In the genomic region with DNA sequence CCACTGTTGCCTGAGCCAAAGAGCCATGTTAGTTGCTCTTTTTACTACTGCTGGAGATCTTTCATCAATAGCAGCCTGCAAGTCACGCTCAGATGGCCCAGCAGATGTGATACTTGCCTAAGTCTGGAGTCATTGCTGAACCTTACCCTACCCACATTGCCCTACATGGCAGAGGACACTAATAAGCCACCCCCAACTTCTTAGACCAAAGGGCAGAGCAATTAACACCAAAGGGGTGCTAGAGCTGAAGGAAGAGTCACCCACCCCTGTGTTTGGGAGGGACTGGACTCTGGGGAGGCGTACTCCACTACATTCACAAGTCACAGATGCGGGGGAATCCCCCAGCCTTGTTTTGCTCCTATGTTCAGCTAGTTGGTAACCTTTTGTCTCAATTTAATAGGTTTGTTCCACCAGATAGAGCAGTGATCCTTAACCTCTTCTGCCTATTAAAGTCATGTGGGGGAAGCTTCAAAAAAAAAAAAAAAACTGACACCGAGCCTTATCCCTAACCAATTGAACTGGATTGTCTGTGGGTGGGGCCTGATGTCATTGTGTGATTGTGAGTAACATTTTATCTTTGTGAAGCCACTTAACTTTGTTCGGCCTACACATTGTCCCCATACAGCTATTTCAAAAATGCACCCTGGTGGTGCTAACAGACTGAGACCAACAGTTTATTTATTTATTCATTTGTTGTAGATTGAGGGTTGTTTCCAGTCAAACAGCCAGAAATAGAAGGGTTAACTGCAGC, we compare ENCODE assay signal across 10 cellular contexts. TPM values are rescaled to one million over a fixed set of nuclear protein-coding genes. Genes with fewer than 3 reads are reported as not detected.
DNase-seq lines count a peak whose midpoint lies in the region; ATAC-seq, FAIRE-seq and TF ChIP-seq lines count a peak whose summit lies in the region.
"Had no signal": no experiment of that assay in that cellular context is flagged by ENCODE, and none has a peak within 500 bp of the region (broad histone marks: within the 10 kb centered on the region; RNA-seq: fewer than 3 reads in every experiment).

No MANE protein-coding gene starts in this region.

- 25 to 62% (median 40%) methylated on average over 5 of the region's 5 CpGs for WGBS in small intestine, 3 donors

- H4K20me1 ChIP-seq in SU-DHL-6 (ENCODE audit: low read depth, low read length) = no peaks in the 10 kb centered on the region

- no peaks in the 10 kb centered on the region for H3K36me3 ChIP-seq in SU-DHL-6 (ENCODE audit: low read length)
- H3K36me3 ChIP-seq in small intestine (ENCODE audit: control insufficient read depth in 2 of 2, insufficient read depth in 2 of 2, low read length in 2 of 2) = no peaks in the 10 kb centered on the region

- H3K4me3 ChIP-seq in SU-DHL-6 (ENCODE audit: insufficient read depth, low read length, poor library complexity, severe bottlenecking) = no peak overlapping the region
- no peak overlapping the region for H3K4me3 ChIP-seq in small intestine (ENCODE audit: low read depth in 1 of 2, low read length in 2 of 2)
- H3K4me3 ChIP-seq: GM23248 had no signal

- no peaks in the 10 kb centered on the region for H3K9me2 ChIP-seq in SU-DHL-6 (replicated peaks; ENCODE audit: insufficient read depth, low read length)

- no peak for TF ChIP-seq CTCF in SU-DHL-6 (IDR thresholded peaks at IDR 0.05; ENCODE audit: insufficient read depth, low read length, poor library complexity, severe bottlenecking)

- no peak overlapping the region for H2AFZ ChIP-seq in SU-DHL-6 (ENCODE audit: low read depth, low read length, severe bottlenecking)

- H3K27me3 ChIP-seq in SU-DHL-6 (ENCODE audit: low read length) (no peaks in the 10 kb centered on the region), small intestine (ENCODE audit: control insufficient read depth in 2 of 2, insufficient read depth in 2 of 2, low read length in 2 of 2) (no peaks in the 10 kb centered on the region)

- ATAC-seq in GM19025 (IDR thresholded peaks at IDR 0.05; ENCODE audit: low read depth, unreplicated experiment) (peak; percentile 48), HG02870 (IDR thresholded peaks at IDR 0.05; ENCODE audit: unreplicated experiment) (peak; percentile 59)

- FAIRE-seq in small intestine (lab: Jason Lieb, UNC) = no peak
- FAIRE-seq: endothelial cell of umbilical vein had no signal

- peak overlapping the region; percentile 16 for H3K27ac ChIP-seq in SU-DHL-6 (ENCODE audit: low read depth, low read length)
- H3K27ac ChIP-seq in small intestine (ENCODE audit: low read depth in 1 of 2, low read length in 1 of 2) = peak overlapping the region; percentile 12 to 14
- H3K27ac ChIP-seq: GM23248 had no signal

- no peaks in the 10 kb centered on the region for H3K79me2 ChIP-seq in SU-DHL-6 (ENCODE audit: insufficient read depth, low read length)

- H3K9me3 ChIP-seq in SU-DHL-6 (ENCODE audit: insufficient read depth, low read length) (no peaks in the 10 kb centered on the region), small intestine (ENCODE audit: control insufficient read depth, low read depth) (no peaks in the 10 kb centered on the region)

- peaks cover 5 to 9% of the 10 kb centered on the region in 2 donors for H3K4me1 ChIP-seq in small intestine (ENCODE audit: control insufficient read depth in 2 of 2, insufficient read depth in 1 of 2, low read depth in 1 of 2, low read length in 1 of 2)

- peak; percentile 75 for DNase-seq in small intestine
- DNase-seq in kidney glomerular epithelial cell (lab: John Stamatoyannopoulos, UW) = no peak
- DNase-seq in HK-2 (ENCODE audit: unreplicated experiment) = no peak
- DNase-seq in cerebellar nuclear complex (lab: John Stamatoyannopoulos, UW) = no peak
- no peak for DNase-seq in activated T-cell treated with anti-CD3 and anti-CD28 coated beads, Interleukin-2, amount 50 U/mL, for 1 hour
- DNase-seq: GM23248 had no signal

- H3F3A ChIP-seq in SU-DHL-6 (ENCODE audit: insufficient read depth) = no peaks in the 10 kb centered on the region

- peak overlapping the region; percentile 5 for H3K4me2 ChIP-seq in SU-DHL-6 (ENCODE audit: low read depth, low read length, poor library complexity, severe bottlenecking)

- H3K9ac ChIP-seq in SU-DHL-6 (ENCODE audit: low read length) = no peak overlapping the region
- H3K9ac ChIP-seq: GM23248 had no signal

RNA-seq across cellular contexts. Expression of a gene that starts 13.1 kb away (rescaled TPM):
- polyA plus RNA-seq in small intestine = 10 to 100 TPM; 27.7 to 36.3 (median 29.7) TPM

RNA-seq across cellular contexts. Expression of a gene that starts 23.9 kb away (rescaled TPM):
- polyA plus RNA-seq in small intestine = 10 to 100 TPM; 10.0 to 17.4 (median 12.7) TPM
